Comparison of ENCODE assay signal across 10 cellular contexts in genomic region chr20:57061058-57061900, GRCh38.
DNase-seq lines count a peak whose midpoint lies in the region; ATAC-seq and TF ChIP-seq lines count a peak whose summit lies in the region.
"Had no signal": no experiment of that assay in that cellular context is flagged by ENCODE, and none has a peak within 500 bp of the region (broad histone marks: within the 10 kb centered on the region; RNA-seq: fewer than 3 reads in every experiment).

No MANE protein-coding gene starts in this region.

- DNase-seq in activated CD4-positive, alpha-beta T cell treated with anti-CD3 and anti-CD28 coated beads for 36 hours, result peak; percentile 16
- no peak for DNase-seq in activated CD4-positive, alpha-beta T cell treated with anti-CD3 and anti-CD28 coated beads for 4 hours
- DNase-seq in OCI-M1 (lab: John Stamatoyannopoulos, UW) (peak; percentile 5), fibroblast of gingiva (ENCODE audit: low read depth) (peak; percentile 31), upper lobe of right lung (peak; percentile 21), NCI-H1092 (lab: John Stamatoyannopoulos, UW) (no peak)
- no peak for DNase-seq in stimulated activated naive CD8-positive, alpha-beta T cell treated with anti-CD3 and anti-CD28 coated beads, Interleukin-15, amount 100 ng/mL, for 72 hours
- DNase-seq: DMS153 had no signal

- no peak for TF ChIP-seq CTCF in upper lobe of right lung (IDR thresholded peaks at IDR 0.05)

- no peak overlapping the region for H3K4me3 Mint-ChIP-seq in activated CD4-positive, alpha-beta T cell treated with anti-CD3 and anti-CD28 coated beads for 36 hours
- H3K4me3 Mint-ChIP-seq in stimulated activated naive CD8-positive, alpha-beta T cell treated with anti-CD3 and anti-CD28 coated beads, Interleukin-15, amount 100 ng/mL, for 72 hours, result no peak overlapping the region

- CTCF ChIA-PET in activated CD4-positive, alpha-beta T cell treated with anti-CD3 and anti-CD28 coated beads for 36 hours (lab: Charles Lee), result interaction anchor here (0.6 to 1.2 kb wide), 2 partner anchors 20 to 285 kb away, joined by 3 to 4 read pairs; no protein-coding TSS in a partner anchor

- H3K27ac Mint-ChIP-seq in activated CD4-positive, alpha-beta T cell treated with anti-CD3 and anti-CD28 coated beads for 36 hours, result no peak overlapping the region
- H3K27ac Mint-ChIP-seq in stimulated activated naive CD8-positive, alpha-beta T cell treated with anti-CD3 and anti-CD28 coated beads, Interleukin-15, amount 100 ng/mL, for 72 hours, result no peak overlapping the region

- peaks cover 25% of the 10 kb centered on the region for H3K27me3 Mint-ChIP-seq in activated CD4-positive, alpha-beta T cell treated with anti-CD3 and anti-CD28 coated beads for 36 hours
- peaks cover 55% of the 10 kb centered on the region for H3K27me3 Mint-ChIP-seq in stimulated activated naive CD8-positive, alpha-beta T cell treated with anti-CD3 and anti-CD28 coated beads, Interleukin-15, amount 100 ng/mL, for 72 hours

- H3K9me3 Mint-ChIP-seq in activated CD4-positive, alpha-beta T cell treated with anti-CD3 and anti-CD28 coated beads for 36 hours (ENCODE audit: low read depth), result no peaks in the 10 kb centered on the region
- no peaks in the 10 kb centered on the region for H3K9me3 Mint-ChIP-seq in stimulated activated naive CD8-positive, alpha-beta T cell treated with anti-CD3 and anti-CD28 coated beads, Interleukin-15, amount 100 ng/mL, for 72 hours

- no peaks in the 10 kb centered on the region for H3K9me3 ChIP-seq in upper lobe of right lung

- ATAC-seq in activated CD4-positive, alpha-beta T cell treated with anti-CD3 and anti-CD28 coated beads for 36 hours, result no peak
- ATAC-seq in upper lobe of right lung (no peak), GM19463 (IDR thresholded peaks at IDR 0.05; ENCODE audit: unreplicated experiment) (no peak)
- ATAC-seq in stimulated activated naive CD8-positive, alpha-beta T cell treated with anti-CD3 and anti-CD28 coated beads, Interleukin-15, amount 100 ng/mL, for 72 hours, result no peak

- intact Hi-C loops in activated CD4-positive, alpha-beta T cell treated with anti-CD3 and anti-CD28 coated beads for 36 hours (cut with DNase I, micrococcal nuclease), result no loop called here
- intact Hi-C loops in upper lobe of right lung (cut with DNase I), result no loop called here

- no peaks in the 10 kb centered on the region for H3K36me3 Mint-ChIP-seq in activated CD4-positive, alpha-beta T cell treated with anti-CD3 and anti-CD28 coated beads for 36 hours (ENCODE audit: low read depth)

- no peaks in the 10 kb centered on the region for H3K4me1 ChIP-seq in upper lobe of right lung

- H3K27me3 ChIP-seq in upper lobe of right lung, result peaks cover 25% of the 10 kb centered on the region

- no peak overlapping the region for H3K4me3 ChIP-seq in upper lobe of right lung
- H3K4me3 ChIP-seq: lung had no signal

- POLR2A ChIA-PET in activated CD4-positive, alpha-beta T cell treated with anti-CD3 and anti-CD28 coated beads for 36 hours (lab: Charles Lee), result no interaction called here

- no peak overlapping the region for H3K27ac ChIP-seq in upper lobe of right lung

- no peaks in the 10 kb centered on the region for H3K36me3 ChIP-seq in upper lobe of right lung

- peaks cover 8% of the 10 kb centered on the region for H3K4me1 Mint-ChIP-seq in activated CD4-positive, alpha-beta T cell treated with anti-CD3 and anti-CD28 coated beads for 36 hours
- H3K4me1 Mint-ChIP-seq in stimulated activated naive CD8-positive, alpha-beta T cell treated with anti-CD3 and anti-CD28 coated beads, Interleukin-15, amount 100 ng/mL, for 72 hours, result no peaks in the 10 kb centered on the region

Comparison
In these comparisons a context has a peak if more than half of its experiments do, and no peak if none do; other contexts are left out.
1. DNase-seq: peak in activated CD4-positive, alpha-beta T cell treated with anti-CD3 and anti-CD28 coated beads for 36 hours (single experiment), OCI-M1 (single experiment), fibroblast of gingiva (single experiment) and upper lobe of right lung (single experiment); none in activated CD4-positive, alpha-beta T cell treated with anti-CD3 and anti-CD28 coated beads for 4 hours (0 of 2), stimulated activated naive CD8-positive, alpha-beta T cell treated with anti-CD3 and anti-CD28 coated beads, Interleukin-15, amount 100 ng/mL, for 72 hours (0 of 2) and NCI-H1092 (single experiment).